In genomic region chr9:92736816-92737606, GRCh38 we compare ENCODE assay signal across 13 cellular contexts. TPM values are rescaled to one million over a fixed set of nuclear protein-coding genes. Genes with fewer than 3 reads are reported as not detected.
A peak's percentile ranks its signal among the peaks of the same experiment; 100 is the strongest.
DNase-seq lines count a peak whose midpoint lies in the region; FAIRE-seq and TF ChIP-seq lines count a peak whose summit lies in the region.
"Had no signal": no experiment of that assay in that cellular context is flagged by ENCODE, and none has a peak within 500 bp of the region (broad histone marks: within the 10 kb centered on the region; RNA-seq: fewer than 3 reads in every experiment).

No MANE protein-coding gene starts in this region.

- DNase-seq in H54 (ENCODE audit: insufficient read length, low spot score) (peak; percentile 45), RWPE1 (ENCODE audit: low spot score) (peak; percentile 88), epithelial cell of esophagus (ENCODE audit: low read depth) (peak; percentile 89), 8988T (no peak), NCI-H2227 treated with DMSO at 0.1 percent for 48 hours (lab: John Stamatoyannopoulos, UW) (no peak), NCI-H2171 treated with DMSO at 0.1 percent for 48 hours (lab: John Stamatoyannopoulos, UW) (no peak)
- DNase-seq: activated CD4-positive, alpha-beta memory T cell treated with anti-CD3 and anti-CD28 coated beads, Interleukin-2, amount 10 ng/mL, durations not matched to agents 7 days and 5 days; activated naive CD4-positive, alpha-beta T cell treated with anti-CD3 and anti-CD28 coated beads, Interleukin-2, amount 10 ng/mL, durations not matched to agents 7 days and 5 days; NCI-H1436 treated with DMSO at 0.1 percent for 48 hours; NCI-H510A treated with DMSO at 0.1 percent for 48 hours had no signal

- no peaks in the 10 kb centered on the region for H3K27me3 ChIP-seq in skeletal muscle tissue (ENCODE audit: control insufficient read depth in 3 of 3, insufficient read depth in 3 of 3, low read length in 3 of 3)
- H3K27me3 ChIP-seq: dorsolateral prefrontal cortex had no signal

- TF ChIP-seq CTCF in RWPE1 (conservative IDR thresholded peaks at IDR 0.05; ENCODE audit: low read depth) (no peak), epithelial cell of esophagus (IDR thresholded peaks at IDR 0.05; ENCODE audit: insufficient read depth, low read depth, low read length, missing control alignments) (no peak)

- no peaks in the 10 kb centered on the region for H3K36me3 ChIP-seq in skeletal muscle tissue (ENCODE audit: control insufficient read depth in 3 of 3, insufficient read depth in 3 of 3, low read length in 3 of 3)

- no peak for FAIRE-seq in H54 (lab: Jason Lieb, UNC)
- FAIRE-seq: frontal cortex had no signal

- POLR2A ChIA-PET in RWPE1 (lab: Yijun Ruan, JAX; ENCODE audit: low non-redundant PET) = no interaction called here

- H3K4me1 ChIP-seq in skeletal muscle tissue (ENCODE audit: control insufficient read depth in 3 of 3, insufficient read depth in 3 of 3, low read length in 3 of 3) = peaks cover 43 to 63% (median 46%) of the 10 kb centered on the region in 3 donors

- peak overlapping the region; percentile 47 for H3K27ac ChIP-seq in RWPE1
- peak overlapping the region; percentile 8 for H3K27ac ChIP-seq in skeletal muscle tissue (ENCODE audit: low read depth, low read length)

- CTCF ChIA-PET in RWPE1 (lab: Yijun Ruan, JAX) = interaction anchor here (0.7 to 1.2 kb wide), 3 partner anchors 28 to 127 kb away, joined by 3 to 4 read pairs (median 4); partner anchors contain the start of gene BICD2

- H3K4me3 ChIP-seq in epithelial cell of esophagus (ENCODE audit: low read length) (no peak overlapping the region), skeletal muscle tissue (ENCODE audit: low read length in 3 of 3) (peak overlapping the region in 1 of 3 donors; percentile 11)
- H3K4me3 ChIP-seq: dorsolateral prefrontal cortex had no signal

- no peak for TF ChIP-seq POLR2A in H54 (IDR thresholded peaks at IDR 0.05; ENCODE audit: low read depth, low read length)

- no peaks in the 10 kb centered on the region for H3K9me3 ChIP-seq in skeletal muscle tissue (ENCODE audit: control insufficient read depth in 3 of 3, low read length in 3 of 3)

- peak overlapping the region in 1 of 3 donors; percentile 23 for H3K9ac ChIP-seq in skeletal muscle tissue (ENCODE audit: low read depth in 1 of 3, low read length in 3 of 3)

RNA-seq across cellular contexts. Expression of gene BICD2, which starts 27.6 kb away (rescaled TPM):
- 29.2 TPM for total RNA-seq in skeletal muscle tissue

Comparison
In these comparisons a context has a peak if more than half of its experiments do, and no peak if none do; other contexts are left out.
1. DNase-seq: peak in H54 (single experiment), RWPE1 (single experiment) and epithelial cell of esophagus (single experiment); none in 8988T (single experiment), NCI-H2227 treated with DMSO at 0.1 percent for 48 hours (single experiment) and NCI-H2171 treated with DMSO at 0.1 percent for 48 hours (single experiment).